8 cellular contexts compared by ENCODE assay signal in the genomic region with DNA sequence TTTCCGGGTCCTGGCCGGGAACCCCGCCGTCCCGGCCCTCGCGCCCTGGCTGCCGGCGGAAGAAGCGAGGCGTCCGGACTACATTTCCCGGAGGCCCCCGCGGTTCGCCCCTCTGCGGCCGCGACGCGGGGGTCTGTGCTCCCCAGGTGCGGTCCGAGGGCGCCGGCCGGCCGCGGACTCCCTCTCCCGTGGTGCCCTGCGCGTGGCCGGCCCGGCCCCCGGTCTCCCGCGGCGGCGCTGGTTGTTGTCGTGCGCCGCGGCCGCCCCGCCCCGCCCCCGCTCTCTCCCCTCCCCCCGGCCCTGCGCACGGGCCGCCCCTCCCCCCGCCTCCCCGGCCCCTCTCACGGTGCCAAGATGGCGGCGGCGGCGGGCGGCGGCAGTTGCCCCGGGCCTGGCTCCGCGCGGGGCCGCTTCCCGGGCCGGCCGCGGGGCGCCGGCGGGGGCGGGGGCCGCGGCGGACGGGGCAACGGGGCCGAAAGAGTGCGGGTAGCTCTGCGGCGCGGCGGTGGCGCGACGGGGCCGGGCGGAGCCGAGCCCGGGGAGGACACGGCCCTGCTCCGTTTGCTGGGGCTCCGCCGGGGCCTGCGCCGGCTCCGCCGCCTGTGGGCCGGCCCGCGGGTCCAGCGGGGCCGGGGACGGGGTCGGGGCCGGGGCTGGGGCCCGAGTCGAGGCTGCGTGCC. TPM values are rescaled to one million over a fixed set of nuclear protein-coding genes. Genes with fewer than 3 reads are reported as not detected.
DNase-seq lines count a peak whose midpoint lies in the region; ATAC-seq and TF ChIP-seq lines count a peak whose summit lies in the region.

A gene with protein sequence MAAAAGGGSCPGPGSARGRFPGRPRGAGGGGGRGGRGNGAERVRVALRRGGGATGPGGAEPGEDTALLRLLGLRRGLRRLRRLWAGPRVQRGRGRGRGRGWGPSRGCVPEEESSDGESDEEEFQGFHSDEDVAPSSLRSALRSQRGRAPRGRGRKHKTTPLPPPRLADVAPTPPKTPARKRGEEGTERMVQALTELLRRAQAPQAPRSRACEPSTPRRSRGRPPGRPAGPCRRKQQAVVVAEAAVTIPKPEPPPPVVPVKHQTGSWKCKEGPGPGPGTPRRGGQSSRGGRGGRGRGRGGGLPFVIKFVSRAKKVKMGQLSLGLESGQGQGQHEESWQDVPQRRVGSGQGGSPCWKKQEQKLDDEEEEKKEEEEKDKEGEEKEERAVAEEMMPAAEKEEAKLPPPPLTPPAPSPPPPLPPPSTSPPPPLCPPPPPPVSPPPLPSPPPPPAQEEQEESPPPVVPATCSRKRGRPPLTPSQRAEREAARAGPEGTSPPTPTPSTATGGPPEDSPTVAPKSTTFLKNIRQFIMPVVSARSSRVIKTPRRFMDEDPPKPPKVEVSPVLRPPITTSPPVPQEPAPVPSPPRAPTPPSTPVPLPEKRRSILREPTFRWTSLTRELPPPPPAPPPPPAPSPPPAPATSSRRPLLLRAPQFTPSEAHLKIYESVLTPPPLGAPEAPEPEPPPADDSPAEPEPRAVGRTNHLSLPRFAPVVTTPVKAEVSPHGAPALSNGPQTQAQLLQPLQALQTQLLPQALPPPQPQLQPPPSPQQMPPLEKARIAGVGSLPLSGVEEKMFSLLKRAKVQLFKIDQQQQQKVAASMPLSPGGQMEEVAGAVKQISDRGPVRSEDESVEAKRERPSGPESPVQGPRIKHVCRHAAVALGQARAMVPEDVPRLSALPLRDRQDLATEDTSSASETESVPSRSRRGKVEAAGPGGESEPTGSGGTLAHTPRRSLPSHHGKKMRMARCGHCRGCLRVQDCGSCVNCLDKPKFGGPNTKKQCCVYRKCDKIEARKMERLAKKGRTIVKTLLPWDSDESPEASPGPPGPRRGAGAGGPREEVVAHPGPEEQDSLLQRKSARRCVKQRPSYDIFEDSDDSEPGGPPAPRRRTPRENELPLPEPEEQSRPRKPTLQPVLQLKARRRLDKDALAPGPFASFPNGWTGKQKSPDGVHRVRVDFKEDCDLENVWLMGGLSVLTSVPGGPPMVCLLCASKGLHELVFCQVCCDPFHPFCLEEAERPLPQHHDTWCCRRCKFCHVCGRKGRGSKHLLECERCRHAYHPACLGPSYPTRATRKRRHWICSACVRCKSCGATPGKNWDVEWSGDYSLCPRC (N-terminal part only) (plus strand): TSS at position 339 of the 680 bp plus-strand sequence. CDS start 16 bp downstream, at position 355.

- H3K9ac ChIP-seq in HUES48 (ENCODE audit: low read depth, low read length): peak within 1 kb of the TSS; percentile 53

- TF ChIP-seq POLR2A in GM18505 (IDR thresholded peaks at IDR 0.05; ENCODE audit: borderline replicate concordance, extremely low read depth, insufficient read depth, insufficient read length): peak; percentile 55
- TF ChIP-seq POLR2A in esophagus squamous epithelium (IDR thresholded peaks at IDR 0.05): no peak

- H3K36me3 Mint-ChIP-seq in naive thymus-derived CD8-positive, alpha-beta T cell: peaks cover 0 to 25% (median 0%) of the 10 kb centered on the region in 3 donors

- H3K4me1 Mint-ChIP-seq in naive thymus-derived CD8-positive, alpha-beta T cell: peaks cover 38 to 72% (median 60%) of the 10 kb centered on the region in 4 donors

- DNase-seq in A172 (ENCODE audit: low spot score) (peak; percentile 89), WERI-Rb-1 (peak; percentile 97), esophagus squamous epithelium (lab: John Stamatoyannopoulos, UW) (no peak), NCI-H524 treated with DMSO at 0.1 percent for 48 hours (lab: John Stamatoyannopoulos, UW) (no peak), putamen (ENCODE audit: low spot score) (no peak)
- DNase-seq in naive thymus-derived CD8-positive, alpha-beta T cell: peak in 1 of 10 donors; percentile 91

- WGBS in esophagus squamous epithelium, 2 donors: no CpG with 5 or more reads among the region's 109 CpGs

- H3K27me3 Mint-ChIP-seq in naive thymus-derived CD8-positive, alpha-beta T cell: no peaks in the 10 kb centered on the region

- peak within 1 kb of the TSS; percentile 90 to 99 (median 94) for H3K4me3 Mint-ChIP-seq in naive thymus-derived CD8-positive, alpha-beta T cell

- peak; percentile 38 for ATAC-seq in GM18505 (IDR thresholded peaks at IDR 0.05; ENCODE audit: unreplicated experiment)
- ATAC-seq in naive thymus-derived CD8-positive, alpha-beta T cell: peak; percentile 31 to 34

- peak within 1 kb of the TSS; percentile 91 for H3K4me3 ChIP-seq in HUES48 (ENCODE audit: low read depth, low read length)
- peak within 1 kb of the TSS; percentile 89 for H3K4me3 ChIP-seq in WERI-Rb-1 (ENCODE audit: low read depth, low read length)
- peak within 1 kb of the TSS; percentile 75 to 98 (median 94) for H3K4me3 ChIP-seq in esophagus squamous epithelium

- TF ChIP-seq CTCF in WERI-Rb-1 (IDR thresholded peaks at IDR 0.05; ENCODE audit: low read depth, low read length) (no peak), esophagus squamous epithelium (IDR thresholded peaks at IDR 0.05) (peak in 1 of 6 experiments; percentile 12)

- H3K27ac ChIP-seq in HUES48 (ENCODE audit: low read depth, low read length) (peak within 1 kb of the TSS; percentile 98), WERI-Rb-1 (peak within 1 kb of the TSS; percentile 93), esophagus squamous epithelium (peak within 1 kb of the TSS; percentile 89 to 98 (median 94))

- intact Hi-C loops in esophagus squamous epithelium (cut with DNase I): loop anchor here (2.0 to 10.0 kb wide), 2 partner anchors 23 to 173 kb away; a partner anchor contains a TSS

- POLR2A ChIA-PET in naive thymus-derived CD8-positive, alpha-beta T cell (lab: Charles Lee): interaction anchor here (0.8 to 3.0 kb wide), 8 partner anchors 10 to 40 kb away, joined by 3 to 29 read pairs (median 4); a partner anchor contains a TSS

- H3K9me3 Mint-ChIP-seq in naive thymus-derived CD8-positive, alpha-beta T cell: no peaks in the 10 kb centered on the region

- H3K36me3 ChIP-seq in HUES48 (ENCODE audit: control insufficient read depth, insufficient read depth, low read length) (peaks cover 28% of the 10 kb centered on the region), WERI-Rb-1 (peaks cover 28% of the 10 kb centered on the region), esophagus squamous epithelium (peaks cover 13 to 35% (median 18%) of the 10 kb centered on the region in 3 donors)

- H3K9me3 ChIP-seq in HUES48 (ENCODE audit: control insufficient read depth, insufficient read depth, low read length) (no peaks in the 10 kb centered on the region), WERI-Rb-1 (ENCODE audit: severe bottlenecking) (no peaks in the 10 kb centered on the region), esophagus squamous epithelium (no peaks in the 10 kb centered on the region)

- H3K4me1 ChIP-seq in HUES48 (ENCODE audit: control insufficient read depth, insufficient read depth, low read length): peaks cover 24% of the 10 kb centered on the region
- H3K4me1 ChIP-seq in esophagus squamous epithelium: peaks cover 24 to 41% (median 25%) of the 10 kb centered on the region in 3 donors

- H3K27me3 ChIP-seq in HUES48 (ENCODE audit: control insufficient read depth, insufficient read depth, low read length) (no peaks in the 10 kb centered on the region), WERI-Rb-1 (ENCODE audit: insufficient read depth, low read depth, severe bottlenecking) (no peaks in the 10 kb centered on the region), esophagus squamous epithelium (no peaks in the 10 kb centered on the region)

- H3K27ac Mint-ChIP-seq in naive thymus-derived CD8-positive, alpha-beta T cell: peak within 1 kb of the TSS; percentile 91 to 97 (median 94)

RNA-seq across cellular contexts. Expression of the gene that starts here (rescaled TPM):
- total RNA-seq in A172 (2014; rRNA removed; shearing (Covaris generic)): 8.0 and 9.6 TPM in 2 replicates
- 10 to 100 TPM in 3 of 4 donors, 1 to 10 TPM in 1; 7.5 to 33.7 (median 15.6) TPM for total RNA-seq in esophagus squamous epithelium
- 10 to 100 TPM; 73.9 to 79.2 TPM for total RNA-seq in naive thymus-derived CD8-positive, alpha-beta T cell
- polyA plus RNA-seq in naive thymus-derived CD8-positive, alpha-beta T cell: 1 to 10 TPM in 1 of 3 donors, under 1 TPM in 2; 0.60 to 2.8 (median 0.83) TPM

Comparison
In these comparisons a context has a peak if more than half of its experiments do, and no peak if none do; other contexts are left out.
1. DNase-seq: peak in A172 (single experiment) and WERI-Rb-1 (single experiment); none in esophagus squamous epithelium (single experiment), NCI-H524 treated with DMSO at 0.1 percent for 48 hours (single experiment) and putamen (single experiment).
2. Peak in every context shown above with its lines, with median percentiles within 50 percentile points of each other: H3K27ac ChIP-seq and H3K4me3 ChIP-seq.